In genomic region chr11:66408488-66409214, GRCh38 we compare ENCODE assay signal across 1 cellular context.
TF ChIP-seq lines count a peak whose summit lies in the region.

No MANE protein-coding gene starts in this region.

TF ChIP-seq in A549, 52 proteins besides CTCF, POLR2A, EP300 and RAD21 (continued from another document):
- TF ChIP-seq MAX (IDR thresholded peaks at IDR 0.05) (peak; percentile 72), CBX2 (IDR thresholded peaks at IDR 0.05; ENCODE audit: borderline replicate concordance, low read depth) (no peak), HOXB5 (CRISPR knock-in tag; IDR thresholded peaks at IDR 0.05) (no peak), CEBPB (IDR thresholded peaks at IDR 0.05) (no peak), SMC3 (IDR thresholded peaks at IDR 0.05) (peak; percentile 99), BCL3 (IDR thresholded peaks at IDR 0.05) (no peak), BHLHE40 (IDR thresholded peaks at IDR 0.05; ENCODE audit: low read depth, low read length) (0 out of 2 replicates have a peak, but pooled peaks have one; percentile 9), MAZ (IDR thresholded peaks at IDR 0.05; ENCODE audit: borderline replicate concordance, low read depth, low read length) (no peak), MAFK (IDR thresholded peaks at IDR 0.05; ENCODE audit: partially characterized antibody) (no peak)
